Comparison of ENCODE assay signal across 1 cellular context in the genomic region with DNA sequence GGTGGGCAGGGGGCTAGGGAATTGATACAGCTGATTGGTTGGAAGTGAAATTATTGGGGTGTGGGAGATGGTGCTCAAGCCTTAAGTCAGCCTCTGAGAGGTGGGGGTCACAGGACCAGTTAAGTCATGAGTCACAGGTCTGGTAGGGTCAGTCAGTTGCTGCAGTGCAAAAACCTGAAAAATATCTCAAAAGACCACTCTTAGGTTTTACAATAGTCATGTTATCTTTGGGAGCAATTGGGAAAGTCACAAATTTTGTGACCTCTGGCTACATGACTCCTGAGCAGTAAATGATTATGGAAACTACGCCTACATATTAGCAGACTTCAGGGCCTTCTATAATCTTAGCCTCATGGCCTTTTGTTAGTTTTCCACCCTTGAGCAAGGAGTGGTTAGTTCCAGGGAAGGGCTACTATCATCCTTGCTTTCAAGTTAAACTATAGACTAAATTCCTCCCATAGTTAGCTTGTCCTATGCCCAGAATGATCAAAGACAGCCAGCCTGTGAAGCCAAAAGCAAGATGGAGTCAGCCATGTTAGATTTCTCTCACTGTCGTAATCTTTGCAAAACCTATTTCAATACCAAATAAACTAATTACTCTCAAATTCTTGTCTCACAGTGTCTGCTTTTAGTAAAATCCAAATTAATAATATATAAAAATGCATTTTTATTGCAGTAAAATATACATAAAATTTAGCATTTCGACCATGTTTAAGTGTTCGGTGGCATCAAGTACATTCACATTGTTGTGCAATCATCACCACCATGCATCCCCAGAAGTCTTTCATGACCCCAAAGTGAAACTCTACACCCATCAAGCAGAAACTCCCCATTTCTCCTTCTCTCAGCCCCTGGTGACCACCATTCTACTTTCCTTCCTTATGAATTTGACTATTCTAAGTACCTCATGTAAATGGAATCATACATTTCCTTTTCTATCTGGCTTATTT.
TF ChIP-seq lines count a peak whose summit lies in the region.

No MANE protein-coding gene starts in this region.

TF ChIP-seq in IMR-90, 13 proteins besides CTCF, POLR2A, EP300 and RAD21:
- TF ChIP-seq CEBPB (IDR thresholded peaks at IDR 0.05; ENCODE audit: low read depth, low read length), result peak; percentile 69
- TF ChIP-seq MXI1 (IDR thresholded peaks at IDR 0.05; ENCODE audit: borderline replicate concordance, low read depth, low read length), result no peak
- TF ChIP-seq BHLHE40 (IDR thresholded peaks at IDR 0.05; ENCODE audit: low read depth, low read length), result no peak
- TF ChIP-seq CHD1 (IDR thresholded peaks at IDR 0.05; ENCODE audit: low read depth, low read length), result no peak
- no peak for TF ChIP-seq MAFK (IDR thresholded peaks at IDR 0.05; ENCODE audit: low read depth, low read length)
- TF ChIP-seq, protein P1, sequence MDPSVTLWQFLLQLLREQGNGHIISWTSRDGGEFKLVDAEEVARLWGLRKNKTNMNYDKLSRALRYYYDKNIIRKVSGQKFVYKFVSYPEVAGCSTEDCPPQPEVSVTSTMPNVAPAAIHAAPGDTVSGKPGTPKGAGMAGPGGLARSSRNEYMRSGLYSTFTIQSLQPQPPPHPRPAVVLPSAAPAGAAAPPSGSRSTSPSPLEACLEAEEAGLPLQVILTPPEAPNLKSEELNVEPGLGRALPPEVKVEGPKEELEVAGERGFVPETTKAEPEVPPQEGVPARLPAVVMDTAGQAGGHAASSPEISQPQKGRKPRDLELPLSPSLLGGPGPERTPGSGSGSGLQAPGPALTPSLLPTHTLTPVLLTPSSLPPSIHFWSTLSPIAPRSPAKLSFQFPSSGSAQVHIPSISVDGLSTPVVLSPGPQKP (IDR thresholded peaks at IDR 0.05; ENCODE audit: borderline replicate concordance, low read depth, low read length), result no peak
- no peak for TF ChIP-seq RCOR1 (IDR thresholded peaks at IDR 0.05; ENCODE audit: insufficient replicate concordance, low read length)
- no peak for TF ChIP-seq RFX5 (IDR thresholded peaks at IDR 0.05; ENCODE audit: low read depth, low read length)
TF ChIP-seq in IMR-90: peak in this region for 1.
